8 cellular contexts compared by ENCODE assay signal in the genomic region with DNA sequence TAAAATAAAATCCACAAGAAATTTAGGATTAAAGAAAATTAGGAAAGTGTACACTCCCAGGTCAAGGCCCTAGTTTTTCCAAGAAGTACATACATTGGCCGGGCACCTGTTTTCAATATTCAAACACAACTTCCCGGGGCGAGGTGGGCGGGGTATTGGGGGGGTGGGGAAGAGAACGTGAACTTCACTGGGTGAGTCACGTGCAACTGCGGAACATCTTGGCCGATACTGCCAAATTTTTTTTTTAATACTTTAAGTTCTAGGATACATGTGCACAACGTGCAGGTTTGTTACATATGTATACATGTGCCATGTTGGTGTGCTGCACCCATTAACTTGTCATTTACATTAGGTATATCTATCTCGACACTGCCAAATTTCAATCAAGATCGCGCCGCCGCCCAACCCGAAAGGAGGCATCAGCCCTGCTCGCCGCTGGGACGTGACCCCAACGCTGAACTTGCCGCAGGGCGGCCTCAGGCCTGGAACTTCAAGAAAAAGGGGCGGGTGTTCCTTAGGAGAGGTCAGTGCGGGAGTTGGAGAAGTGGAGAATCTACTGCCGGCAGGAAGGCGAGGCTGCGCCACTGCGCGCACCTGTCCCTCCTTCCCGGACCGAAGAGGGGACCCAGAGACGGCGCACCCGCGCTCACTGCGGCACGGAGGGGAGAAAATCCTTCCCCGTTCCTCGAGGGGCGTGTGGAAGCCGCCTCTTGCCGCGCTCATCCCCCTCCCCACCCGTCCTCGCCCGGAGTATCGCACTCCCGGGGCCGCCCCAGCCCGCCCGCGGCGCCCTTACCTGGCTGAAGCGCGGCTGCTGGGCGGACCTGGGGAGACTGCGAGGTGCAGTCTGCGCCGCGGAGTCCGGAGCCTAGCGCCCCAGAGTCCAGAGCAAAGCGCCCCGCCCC. TPM values are rescaled to one million over a fixed set of nuclear protein-coding genes. Genes with fewer than 3 reads are reported as not detected.
DNase-seq lines count a peak whose midpoint lies in the region; ATAC-seq and TF ChIP-seq lines count a peak whose summit lies in the region.

A gene (minus strand): TSS at position 883 of the 905 bp plus-strand sequence. CDS start 41,224 bp downstream, outside the sequence.

- peaks cover 5% of the 10 kb centered on the region for H3K36me3 Mint-ChIP-seq in activated CD8-positive, alpha-beta T cell treated with anti-CD3 and anti-CD28 coated beads, Interleukin-2, amount 10 ng/mL, durations not matched to agents 7 days and 5 days (ENCODE audit: low read depth)
- H3K36me3 Mint-ChIP-seq in neural crest cell (ENCODE audit: low read depth): no peaks in the 10 kb centered on the region
- H3K36me3 Mint-ChIP-seq in type B pancreatic cell: no peaks in the 10 kb centered on the region

- CTCF ChIA-PET in activated CD8-positive, alpha-beta T cell treated with anti-CD3 and anti-CD28 coated beads, Interleukin-2, amount 10 ng/mL, durations not matched to agents 7 days and 5 days (lab: Charles Lee): no interaction called here

- peaks cover 25% of the 10 kb centered on the region for H3K4me1 Mint-ChIP-seq in activated CD8-positive, alpha-beta T cell treated with anti-CD3 and anti-CD28 coated beads, Interleukin-2, amount 10 ng/mL, durations not matched to agents 7 days and 5 days (ENCODE audit: low read depth)
- H3K4me1 Mint-ChIP-seq in neural crest cell: peaks cover 11% of the 10 kb centered on the region
- H3K4me1 Mint-ChIP-seq in type B pancreatic cell (ENCODE audit: unreplicated experiment): no peaks in the 10 kb centered on the region

- H3K27me3 Mint-ChIP-seq in activated CD8-positive, alpha-beta T cell treated with anti-CD3 and anti-CD28 coated beads, Interleukin-2, amount 10 ng/mL, durations not matched to agents 7 days and 5 days (ENCODE audit: low read depth): no peaks in the 10 kb centered on the region
- H3K27me3 Mint-ChIP-seq in neural crest cell (ENCODE audit: low read depth): peaks cover 52% of the 10 kb centered on the region
- no peaks in the 10 kb centered on the region for H3K27me3 Mint-ChIP-seq in type B pancreatic cell

- no peaks in the 10 kb centered on the region for H3K9me3 Mint-ChIP-seq in activated CD8-positive, alpha-beta T cell treated with anti-CD3 and anti-CD28 coated beads, Interleukin-2, amount 10 ng/mL, durations not matched to agents 7 days and 5 days (ENCODE audit: insufficient read depth)
- no peaks in the 10 kb centered on the region for H3K9me3 Mint-ChIP-seq in neural crest cell
- no peaks in the 10 kb centered on the region for H3K9me3 Mint-ChIP-seq in type B pancreatic cell

- peak within 1 kb of the TSS; percentile 88 for H3K27ac Mint-ChIP-seq in activated CD8-positive, alpha-beta T cell treated with anti-CD3 and anti-CD28 coated beads, Interleukin-2, amount 10 ng/mL, durations not matched to agents 7 days and 5 days
- H3K27ac Mint-ChIP-seq in neural crest cell (ENCODE audit: unreplicated experiment) (no peak within 1 kb of the TSS), type B pancreatic cell (peak within 1 kb of the TSS; percentile 95)

- TF ChIP-seq CTCF in neural crest cell (conservative IDR thresholded peaks at IDR 0.05) (no peak), type B pancreatic cell (conservative IDR thresholded peaks at IDR 0.05) (no peak)

- H3K4me3 Mint-ChIP-seq in activated CD8-positive, alpha-beta T cell treated with anti-CD3 and anti-CD28 coated beads, Interleukin-2, amount 10 ng/mL, durations not matched to agents 7 days and 5 days: peak within 1 kb of the TSS; percentile 95
- peak within 1 kb of the TSS; percentile 86 for H3K4me3 Mint-ChIP-seq in neural crest cell
- peak within 1 kb of the TSS; percentile 97 for H3K4me3 Mint-ChIP-seq in type B pancreatic cell

- POLR2A ChIA-PET in activated CD8-positive, alpha-beta T cell treated with anti-CD3 and anti-CD28 coated beads, Interleukin-2, amount 10 ng/mL, durations not matched to agents 7 days and 5 days (lab: Charles Lee): no interaction called here

- peak; percentile 24 for ATAC-seq in HG02759 (IDR thresholded peaks at IDR 0.05; ENCODE audit: unreplicated experiment)
- no peak for ATAC-seq in activated CD8-positive, alpha-beta T cell treated with anti-CD3 and anti-CD28 coated beads, Interleukin-2, amount 10 ng/mL, durations not matched to agents 7 days and 5 days

- peak; percentile 14 to 17 for DNase-seq in activated CD4-positive, alpha-beta T cell treated with anti-CD3 and anti-CD28 coated beads for 24 hours (ENCODE audit: low read depth in 2 of 2)
- DNase-seq in activated CD4-positive, alpha-beta T cell treated with anti-CD3 and anti-CD28 coated beads for 1 hour: no peak
- DNase-seq in NCI-H146 treated with DMSO at 0.1 percent for 48 hours (lab: John Stamatoyannopoulos, UW; ENCODE audit: unreplicated experiment) (peak; percentile 59), fibroblast of peridontal ligament (ENCODE audit: extremely low read depth) (peak; percentile 31), neural crest cell (ENCODE audit: low read depth, low spot score) (peak; percentile 52), type B pancreatic cell (ENCODE audit: extremely low spot score, unreplicated experiment) (peak; percentile 75)
- DNase-seq in activated CD8-positive, alpha-beta T cell treated with anti-CD3 and anti-CD28 coated beads, Interleukin-2, amount 10 ng/mL, durations not matched to agents 7 days and 5 days: peak; percentile 47

RNA-seq across cellular contexts. Expression of the gene that starts here (rescaled TPM):
- 1 to 10 TPM; 2.7 to 3.4 TPM for total RNA-seq in activated CD8-positive, alpha-beta T cell treated with anti-CD3 and anti-CD28 coated beads, Interleukin-2, amount 10 ng/mL, durations not matched to agents 7 days and 5 days
- 0.21 and 0.25 TPM in 2 replicates for total RNA-seq in neural crest cell
- total RNA-seq in type B pancreatic cell (ENCODE audit: low replicate concordance): 1.8 and 3.8 TPM in 2 replicates

Comparison
In these comparisons a context has a peak if more than half of its experiments do, and no peak if none do; other contexts are left out.
1. Peak in DNase-seq in neural crest cell; RNA of the gene not detected or under 1 TPM.